Comparison of ENCODE assay signal across 2 cellular contexts in the genomic region with DNA sequence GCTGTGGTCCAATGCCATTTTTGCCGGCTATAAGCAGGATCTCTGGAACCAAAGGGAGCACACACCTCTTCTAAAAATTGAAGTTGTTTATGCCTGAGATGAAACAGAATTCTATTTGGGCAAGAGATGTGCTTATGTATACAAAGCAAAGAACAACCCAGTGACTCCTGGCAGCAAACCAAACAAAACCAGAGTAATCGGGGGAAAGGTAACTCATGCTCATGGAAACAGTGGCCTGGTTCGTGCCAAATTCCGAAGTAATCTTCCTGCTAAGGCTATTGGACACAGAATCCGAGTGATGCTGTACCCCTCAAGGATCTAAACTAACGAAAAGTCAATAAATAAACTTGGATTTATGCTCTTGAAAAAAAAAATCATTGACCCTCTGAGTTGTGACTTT.
TF ChIP-seq lines count a peak whose summit lies in the region.

No MANE protein-coding gene starts in this region.

TF ChIP-seq in liver, 16 proteins besides CTCF, POLR2A, EP300 and RAD21 (continued from another document):
- TF ChIP-seq, protein P1, sequence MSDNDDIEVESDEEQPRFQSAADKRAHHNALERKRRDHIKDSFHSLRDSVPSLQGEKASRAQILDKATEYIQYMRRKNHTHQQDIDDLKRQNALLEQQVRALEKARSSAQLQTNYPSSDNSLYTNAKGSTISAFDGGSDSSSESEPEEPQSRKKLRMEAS (IDR thresholded peaks at IDR 0.05) = no peak
- TF ChIP-seq GABPA (IDR thresholded peaks at IDR 0.05 in 1 of 2, conservative IDR thresholded peaks at IDR 0.05 in 1 of 2) (no peak), HNF4G (IDR thresholded peaks at IDR 0.05) (no peak), YY1 (IDR thresholded peaks at IDR 0.05) (no peak), EGR1 (IDR thresholded peaks at IDR 0.05; ENCODE audit: low read depth in 2 of 2) (no peak)
- TF ChIP-seq, protein P2, sequence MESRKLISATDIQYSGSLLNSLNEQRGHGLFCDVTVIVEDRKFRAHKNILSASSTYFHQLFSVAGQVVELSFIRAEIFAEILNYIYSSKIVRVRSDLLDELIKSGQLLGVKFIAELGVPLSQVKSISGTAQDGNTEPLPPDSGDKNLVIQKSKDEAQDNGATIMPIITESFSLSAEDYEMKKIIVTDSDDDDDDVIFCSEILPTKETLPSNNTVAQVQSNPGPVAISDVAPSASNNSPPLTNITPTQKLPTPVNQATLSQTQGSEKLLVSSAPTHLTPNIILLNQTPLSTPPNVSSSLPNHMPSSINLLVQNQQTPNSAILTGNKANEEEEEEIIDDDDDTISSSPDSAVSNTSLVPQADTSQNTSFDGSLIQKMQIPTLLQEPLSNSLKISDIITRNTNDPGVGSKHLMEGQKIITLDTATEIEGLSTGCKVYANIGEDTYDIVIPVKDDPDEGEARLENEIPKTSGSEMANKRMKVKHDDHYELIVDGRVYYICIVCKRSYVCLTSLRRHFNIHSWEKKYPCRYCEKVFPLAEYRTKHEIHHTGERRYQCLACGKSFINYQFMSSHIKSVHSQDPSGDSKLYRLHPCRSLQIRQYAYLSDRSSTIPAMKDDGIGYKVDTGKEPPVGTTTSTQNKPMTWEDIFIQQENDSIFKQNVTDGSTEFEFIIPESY (IDR thresholded peaks at IDR 0.05) = no peak
- TF ChIP-seq, protein P3, sequence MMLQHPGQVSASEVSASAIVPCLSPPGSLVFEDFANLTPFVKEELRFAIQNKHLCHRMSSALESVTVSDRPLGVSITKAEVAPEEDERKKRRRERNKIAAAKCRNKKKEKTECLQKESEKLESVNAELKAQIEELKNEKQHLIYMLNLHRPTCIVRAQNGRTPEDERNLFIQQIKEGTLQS (IDR thresholded peaks at IDR 0.05) = no peak
- TF ChIP-seq, protein P4, sequence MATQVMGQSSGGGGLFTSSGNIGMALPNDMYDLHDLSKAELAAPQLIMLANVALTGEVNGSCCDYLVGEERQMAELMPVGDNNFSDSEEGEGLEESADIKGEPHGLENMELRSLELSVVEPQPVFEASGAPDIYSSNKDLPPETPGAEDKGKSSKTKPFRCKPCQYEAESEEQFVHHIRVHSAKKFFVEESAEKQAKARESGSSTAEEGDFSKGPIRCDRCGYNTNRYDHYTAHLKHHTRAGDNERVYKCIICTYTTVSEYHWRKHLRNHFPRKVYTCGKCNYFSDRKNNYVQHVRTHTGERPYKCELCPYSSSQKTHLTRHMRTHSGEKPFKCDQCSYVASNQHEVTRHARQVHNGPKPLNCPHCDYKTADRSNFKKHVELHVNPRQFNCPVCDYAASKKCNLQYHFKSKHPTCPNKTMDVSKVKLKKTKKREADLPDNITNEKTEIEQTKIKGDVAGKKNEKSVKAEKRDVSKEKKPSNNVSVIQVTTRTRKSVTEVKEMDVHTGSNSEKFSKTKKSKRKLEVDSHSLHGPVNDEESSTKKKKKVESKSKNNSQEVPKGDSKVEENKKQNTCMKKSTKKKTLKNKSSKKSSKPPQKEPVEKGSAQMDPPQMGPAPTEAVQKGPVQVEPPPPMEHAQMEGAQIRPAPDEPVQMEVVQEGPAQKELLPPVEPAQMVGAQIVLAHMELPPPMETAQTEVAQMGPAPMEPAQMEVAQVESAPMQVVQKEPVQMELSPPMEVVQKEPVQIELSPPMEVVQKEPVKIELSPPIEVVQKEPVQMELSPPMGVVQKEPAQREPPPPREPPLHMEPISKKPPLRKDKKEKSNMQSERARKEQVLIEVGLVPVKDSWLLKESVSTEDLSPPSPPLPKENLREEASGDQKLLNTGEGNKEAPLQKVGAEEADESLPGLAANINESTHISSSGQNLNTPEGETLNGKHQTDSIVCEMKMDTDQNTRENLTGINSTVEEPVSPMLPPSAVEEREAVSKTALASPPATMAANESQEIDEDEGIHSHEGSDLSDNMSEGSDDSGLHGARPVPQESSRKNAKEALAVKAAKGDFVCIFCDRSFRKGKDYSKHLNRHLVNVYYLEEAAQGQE (IDR thresholded peaks at IDR 0.05) = peak; percentile 23

TF ChIP-seq in HepG2, 621 proteins besides CTCF, POLR2A, EP300 and RAD21 (continued from another document):
- TF ChIP-seq ZNF780A (CRISPR knock-in tag; IDR thresholded peaks at IDR 0.05) (no peak), TOPORS (CRISPR knock-in tag; IDR thresholded peaks at IDR 0.05) (no peak), ZNF652 (CRISPR knock-in tag; IDR thresholded peaks at IDR 0.05; ENCODE audit: borderline replicate concordance, low read depth) (no peak), ZBTB7B (CRISPR knock-in tag; IDR thresholded peaks at IDR 0.05) (no peak), ELF4 (CRISPR knock-in tag; IDR thresholded peaks at IDR 0.05; ENCODE audit: borderline replicate concordance) (no peak), AKAP8 (CRISPR knock-in tag; IDR thresholded peaks at IDR 0.05) (no peak), ZZZ3 (CRISPR knock-in tag; IDR thresholded peaks at IDR 0.05; ENCODE audit: borderline replicate concordance) (no peak), ZFP82 (CRISPR knock-in tag; IDR thresholded peaks at IDR 0.05; ENCODE audit: borderline replicate concordance) (no peak), SMAD1 (CRISPR knock-in tag; IDR thresholded peaks at IDR 0.05; ENCODE audit: borderline replicate concordance, low read depth) (no peak)
